Comparison of ENCODE assay signal across 27 cellular contexts in the genomic region with DNA sequence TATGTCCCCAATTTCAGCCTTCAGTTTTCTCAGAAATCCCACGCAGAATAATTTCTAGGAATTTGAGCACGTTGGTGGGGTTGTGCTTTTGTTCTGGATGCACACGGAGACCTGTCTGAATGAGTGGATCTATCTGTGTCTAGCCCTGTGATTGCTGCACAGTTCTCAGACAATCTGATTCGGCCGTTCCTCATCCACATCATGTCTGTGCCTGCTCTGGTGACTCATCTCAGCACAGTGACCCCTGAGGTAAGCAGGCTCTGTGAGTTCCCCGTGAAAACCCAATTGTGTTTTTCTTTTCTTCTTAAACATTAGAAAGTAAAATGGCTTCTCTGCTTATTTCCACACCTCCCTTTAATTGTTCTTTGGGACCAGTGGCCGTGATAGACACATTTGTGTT. TPM values are rescaled to one million over a fixed set of nuclear protein-coding genes. Genes with fewer than 3 reads are reported as not detected.
DNase-seq lines count a peak whose midpoint lies in the region; ATAC-seq and TF ChIP-seq lines count a peak whose summit lies in the region.
"Had no signal": no experiment of that assay in that cellular context is flagged by ENCODE, and none has a peak within 500 bp of the region (broad histone marks: within the 10 kb centered on the region; RNA-seq: fewer than 3 reads in every experiment).

No MANE protein-coding gene starts in this region.

- peaks cover 60% of the 10 kb centered on the region for H3K36me3 Mint-ChIP-seq in MCF 10A (ENCODE audit: insufficient read depth, unreplicated experiment)
- peaks cover 33% of the 10 kb centered on the region for H3K36me3 Mint-ChIP-seq in type B pancreatic cell

- no peak overlapping the region for H3K4me2 ChIP-seq in PC-3 (ENCODE audit: low read length)
- H3K4me2 ChIP-seq: A549, neural progenitor cell had no signal

- H3K4me3 Mint-ChIP-seq in MCF 10A (ENCODE audit: unreplicated experiment) (no peak overlapping the region), type B pancreatic cell (no peak overlapping the region)
- H3K4me3 Mint-ChIP-seq: activated CD4-positive, alpha-beta T cell treated with anti-CD3 and anti-CD28 coated beads, Interleukin-2, amount 10 ng/mL, durations not matched to agents 24 days and 14 days; activated naive CD4-positive, alpha-beta T cell treated with anti-CD3 and anti-CD28 coated beads for 36 hours; central memory CD8-positive, alpha-beta T cell; H9; neural progenitor cell had no signal

- H4K20me1 ChIP-seq in PC-3 (ENCODE audit: low read length) = no peaks in the 10 kb centered on the region

- no peak for TF ChIP-seq CTCF in MCF 10A (IDR thresholded peaks at IDR 0.05; ENCODE audit: unreplicated experiment)
- no peak for TF ChIP-seq CTCF in breast epithelium (IDR thresholded peaks at IDR 0.05)
- no peak for TF ChIP-seq CTCF in brain microvascular endothelial cell (IDR thresholded peaks at IDR 0.05; ENCODE audit: low read depth, low read length, missing control alignments)
- TF ChIP-seq CTCF in foreskin keratinocyte (conservative IDR thresholded peaks at IDR 0.05) = peak; percentile 12
- no peak for TF ChIP-seq CTCF in type B pancreatic cell (conservative IDR thresholded peaks at IDR 0.05)
- no peak for TF ChIP-seq CTCF in PC-3 (conservative IDR thresholded peaks at IDR 0.05; ENCODE audit: low read depth, low read length)

- no peaks in the 10 kb centered on the region for H3K9me2 ChIP-seq in PC-3 (replicated peaks; ENCODE audit: low read length)

- H2AFZ ChIP-seq in PC-3 (ENCODE audit: low read length) = no peak overlapping the region
- H2AFZ ChIP-seq: neural progenitor cell had no signal

- DNase-seq in MCF 10A (ENCODE audit: unreplicated experiment) (peak; percentile 75), breast epithelium (ENCODE audit: low spot score in 2 of 2) (no peak), brain microvascular endothelial cell (peak; percentile 87), foreskin keratinocyte (peak; percentile 71 to 84), type B pancreatic cell (ENCODE audit: extremely low spot score, unreplicated experiment) (no peak), CD1c-positive myeloid dendritic cell (ENCODE audit: extremely low spot score) (no peak), PC-3 (no peak)
- no peak for DNase-seq in effector CD8-positive, alpha-beta T cell (lab: John Stamatoyannopoulos, UW)
- DNase-seq: activated CD4-positive, alpha-beta T cell treated with anti-CD3 and anti-CD28 coated beads, Interleukin-2, amount 10 ng/mL, durations not matched to agents 24 days and 14 days; activated naive CD4-positive, alpha-beta T cell treated with anti-CD3 and anti-CD28 coated beads for 36 hours; GF-D8; H9; hippocampal formation; NCI-H1105; NCI-H2029; NCI-H226; NCI-H748 treated with DMSO at 0.1 percent for 48 hours; RPMI8226; substantia nigra had no signal

- peaks cover 15% of the 10 kb centered on the region for H3K36me3 ChIP-seq in breast epithelium
- H3K36me3 ChIP-seq in brain microvascular endothelial cell (replicated peaks) = peaks cover 16% of the 10 kb centered on the region
- peaks cover 34% of the 10 kb centered on the region for H3K36me3 ChIP-seq in PC-3 (ENCODE audit: low read depth, low read length)
- H3K36me3 ChIP-seq: neural progenitor cell had no signal

- no peaks in the 10 kb centered on the region for H3K27me3 Mint-ChIP-seq in MCF 10A (ENCODE audit: insufficient read depth, unreplicated experiment)
- no peaks in the 10 kb centered on the region for H3K27me3 Mint-ChIP-seq in type B pancreatic cell
- H3K27me3 Mint-ChIP-seq: activated CD4-positive, alpha-beta T cell treated with anti-CD3 and anti-CD28 coated beads, Interleukin-2, amount 10 ng/mL, durations not matched to agents 24 days and 14 days; central memory CD8-positive, alpha-beta T cell had no signal

- H3K4me1 ChIP-seq in breast epithelium = no peaks in the 10 kb centered on the region
- peaks cover 12% of the 10 kb centered on the region for H3K4me1 ChIP-seq in foreskin keratinocyte
- H3K4me1 ChIP-seq in PC-3 (ENCODE audit: insufficient read depth, low read length) = no peaks in the 10 kb centered on the region
- H3K4me1 ChIP-seq: A549, gastroesophageal sphincter, neural progenitor cell, prostate gland had no signal

- no peaks in the 10 kb centered on the region for H3K9me3 ChIP-seq in breast epithelium
- H3K9me3 ChIP-seq in PC-3 (ENCODE audit: low read length) = no peaks in the 10 kb centered on the region
- H3K9me3 ChIP-seq: A549, gastroesophageal sphincter, prostate gland had no signal

- H3K9ac ChIP-seq in PC-3 (ENCODE audit: low read length) = no peak overlapping the region
- H3K9ac ChIP-seq: neural progenitor cell had no signal

- H3K4me3 ChIP-seq in breast epithelium = no peak overlapping the region
- no peak overlapping the region for H3K4me3 ChIP-seq in brain microvascular endothelial cell (ENCODE audit: low read depth, low read length)
- no peak overlapping the region for H3K4me3 ChIP-seq in PC-3 (ENCODE audit: low read length)
- H3K4me3 ChIP-seq: A549, gastroesophageal sphincter, neural progenitor cell, prostate gland, SK-N-MC had no signal

- no peaks in the 10 kb centered on the region for H3K79me2 ChIP-seq in PC-3 (ENCODE audit: low read length)

- peak overlapping the region; percentile 74 for H3K27ac Mint-ChIP-seq in MCF 10A (ENCODE audit: low read depth, unreplicated experiment)
- peak overlapping the region; percentile 15 for H3K27ac Mint-ChIP-seq in type B pancreatic cell
- H3K27ac Mint-ChIP-seq: activated CD4-positive, alpha-beta T cell treated with anti-CD3 and anti-CD28 coated beads, Interleukin-2, amount 10 ng/mL, durations not matched to agents 24 days and 14 days; activated naive CD4-positive, alpha-beta T cell treated with anti-CD3 and anti-CD28 coated beads for 36 hours; H9; neural progenitor cell had no signal

- no peak overlapping the region for H3K27ac ChIP-seq in breast epithelium
- H3K27ac ChIP-seq in brain microvascular endothelial cell = peak overlapping the region; percentile 50
- peak overlapping the region; percentile 43 for H3K27ac ChIP-seq in foreskin keratinocyte
- H3K27ac ChIP-seq in PC-3 (ENCODE audit: low read length) = no peak overlapping the region
- H3K27ac ChIP-seq: A549, gastroesophageal sphincter, neural progenitor cell, prostate gland, SK-N-MC, VCaP had no signal

- no peaks in the 10 kb centered on the region for H3K9me3 Mint-ChIP-seq in MCF 10A (ENCODE audit: unreplicated experiment)
- no peaks in the 10 kb centered on the region for H3K9me3 Mint-ChIP-seq in type B pancreatic cell
- H3K9me3 Mint-ChIP-seq: activated CD4-positive, alpha-beta T cell treated with anti-CD3 and anti-CD28 coated beads, Interleukin-2, amount 10 ng/mL, durations not matched to agents 24 days and 14 days; activated naive CD4-positive, alpha-beta T cell treated with anti-CD3 and anti-CD28 coated beads for 36 hours; central memory CD8-positive, alpha-beta T cell; neural progenitor cell had no signal

- ATAC-seq in foreskin keratinocyte = peak; percentile 99
- ATAC-seq in PC-3 = no peak
- ATAC-seq: A549, gastroesophageal sphincter, HepG2 had no signal

- in situ Hi-C loops in brain microvascular endothelial cell (cut with HindIII; ENCODE audit: low pct_ligation_motif_present, low sequenced_read_pairs) = no loop called here

- POLR2A ChIA-PET in MCF 10A (lab: Yijun Ruan, JAX) (no interaction called here), PC-3 (lab: Charles Lee; ENCODE audit: unreplicated experiment) (no interaction called here)

- intact Hi-C loops in MCF 10A (cut with micrococcal nuclease) (loop anchor here (2.0 kb wide), 1 partner anchor 69 kb away; no protein-coding TSS in a partner anchor), breast epithelium (cut with DNase I; ENCODE audit: low total_unique reads) (no loop called here), PC-3 (cut with micrococcal nuclease) (no loop called here)

- H3F3A ChIP-seq in PC-3 (ENCODE audit: low read length, unreplicated experiment) = no peaks in the 10 kb centered on the region

- H3K27me3 ChIP-seq in breast epithelium (no peaks in the 10 kb centered on the region), brain microvascular endothelial cell (replicated peaks) (no peaks in the 10 kb centered on the region), foreskin keratinocyte (no peaks in the 10 kb centered on the region), PC-3 (ENCODE audit: low read length) (no peaks in the 10 kb centered on the region)
- H3K27me3 ChIP-seq: gastroesophageal sphincter, neural progenitor cell had no signal

- TF ChIP-seq POLR2A in breast epithelium (IDR thresholded peaks at IDR 0.05) = no peak

- CTCF ChIA-PET in MCF 10A (lab: Yijun Ruan, JAX) (no interaction called here), PC-3 (lab: Charles Lee) (interaction anchor here (0.6 kb wide), 1 partner anchor 65 kb away, joined by 3 read pairs; no protein-coding TSS in a partner anchor)

- H3K4me1 Mint-ChIP-seq in MCF 10A (ENCODE audit: insufficient read depth, unreplicated experiment) (peaks cover 10% of the 10 kb centered on the region), type B pancreatic cell (ENCODE audit: unreplicated experiment) (no peaks in the 10 kb centered on the region)
- H3K4me1 Mint-ChIP-seq: neural progenitor cell had no signal

- BruUV-seq in MCF 10A (replicated peaks; lab: Mats Ljungman, UMichigan) = no TSS peak
- BruUV-seq in PC-3 (replicated peaks; lab: Mats Ljungman, UMichigan) = no TSS peak

RNA-seq across cellular contexts. Expression of a gene that starts 20.2 kb away (rescaled TPM):
- total RNA-seq in MCF 10A (2022) (38.6 and 40.0 TPM in 2 replicates), breast epithelium (10 to 100 TPM; 34.7 to 54.7 (median 47.7) TPM), foreskin keratinocyte (27.5 and 31.3 TPM in 2 replicates), type B pancreatic cell (ENCODE audit: low replicate concordance) (41.3 and 41.8 TPM in 2 replicates), PC-3 (2014; rRNA removed) (25.7 and 35.6 TPM in 2 replicates)
- 10.5 and 15.5 TPM in 2 replicates for polyA plus RNA-seq in foreskin keratinocyte

RNA-seq across cellular contexts. Expression of a gene that starts 20.6 kb away (rescaled TPM):
- 44.9 and 45.7 TPM in 2 replicates for total RNA-seq in MCF 10A (2022)
- 10 to 100 TPM; 65.3 to 86.2 (median 70.4) TPM for total RNA-seq in breast epithelium
- 37.1 and 39.2 TPM in 2 replicates for total RNA-seq in foreskin keratinocyte
- polyA plus RNA-seq in foreskin keratinocyte = 19.8 and 22.4 TPM in 2 replicates
- total RNA-seq in type B pancreatic cell (ENCODE audit: low replicate concordance) = 47.4 and 47.5 TPM in 2 replicates
- total RNA-seq in PC-3 (2014; rRNA removed) = 42.3 and 58.1 TPM in 2 replicates

Comparison
In these comparisons a context has a peak if more than half of its experiments do, and no peak if none do; other contexts are left out.
1. DNase-seq: peak in MCF 10A (single experiment), brain microvascular endothelial cell (single experiment) and foreskin keratinocyte (2 of 2); none in breast epithelium (0 of 2), type B pancreatic cell (single experiment), effector CD8-positive, alpha-beta T cell (single experiment), CD1c-positive myeloid dendritic cell (single experiment) and PC-3 (single experiment).
2. H3K27ac ChIP-seq: peak in brain microvascular endothelial cell (single experiment) and foreskin keratinocyte (single experiment); none in breast epithelium (0 of 2) and PC-3 (single experiment).